Comparison of ENCODE assay signal across 33 cellular contexts in genomic region chr1:204599596-204599995, GRCh38.
"Had no signal": no experiment of that assay in that cellular context is flagged by ENCODE, and none has a peak within 500 bp of the region (broad histone marks: within the 10 kb centered on the region; RNA-seq: fewer than 3 reads in every experiment).

No MANE protein-coding gene starts in this region.

- H3K27ac Mint-ChIP-seq: activated CD4-positive, alpha-beta memory T cell treated with anti-CD3 and anti-CD28 coated beads, Interleukin-2, amount 10 ng/mL, durations not matched to agents 7 days and 5 days; activated CD4-positive, alpha-beta T cell treated with anti-CD3 and anti-CD28 coated beads, Interleukin-2, amount 10 ng/mL, durations not matched to agents 7 days and 5 days; activated naive CD4-positive, alpha-beta T cell treated with anti-CD3 and anti-CD28 coated beads, Interleukin-2, amount 50 U/mL, for 24 hours; activated naive CD8-positive, alpha-beta T cell treated with anti-CD3 and anti-CD28 coated beads, Interleukin-2, amount 10 ng/mL, durations not matched to agents 7 days and 5 days; activated T-cell treated with anti-CD3 and anti-CD28 coated beads, Interleukin-2, amount 50 U/mL, for 24 hours; activated T-cell treated with anti-CD3 and anti-CD28 coated beads, Interleukin-2, amount 50 U/mL, for 72 hours; dendritic cell treated with granulocyte-macrophage colony-stimulating factor and Interleukin-4, amounts not matched to agents 40 ng/mL and 50 ng/mL, for 4 days; endodermal cell; T-helper 17 cell; T-helper 2 cell treated with Interferon-gamma antibody and Interleukin-4, amounts not matched to agents 5 μg/mL and 100 μg/mL, for 36 hours had no signal

- ATAC-seq: activated T-cell treated with anti-CD3 and anti-CD28 coated beads, Interleukin-2, amount 50 U/mL, for 72 hours; activated T-helper 17 cell treated with anti-CD3 and anti-CD28 coated beads, Interleukin-2, amount 50 U/mL, for 72 hours; gastroesophageal sphincter; heart right ventricle; T-helper 17 cell had no signal

- H3K9me3 Mint-ChIP-seq: activated CD4-positive, alpha-beta memory T cell treated with anti-CD3 and anti-CD28 coated beads, Interleukin-2, amount 10 ng/mL, durations not matched to agents 7 days and 5 days; activated CD4-positive, alpha-beta T cell treated with anti-CD3 and anti-CD28 coated beads, Interleukin-2, amount 10 ng/mL, durations not matched to agents 7 days and 5 days; activated naive CD4-positive, alpha-beta T cell treated with anti-CD3 and anti-CD28 coated beads, Interleukin-2, amount 50 U/mL, for 24 hours; activated naive CD8-positive, alpha-beta T cell treated with anti-CD3 and anti-CD28 coated beads, Interleukin-2, amount 10 ng/mL, durations not matched to agents 7 days and 5 days; activated T-cell treated with anti-CD3 and anti-CD28 coated beads, Interleukin-2, amount 50 U/mL, for 24 hours; activated T-cell treated with anti-CD3 and anti-CD28 coated beads, Interleukin-2, amount 50 U/mL, for 72 hours; activated T-helper 17 cell treated with anti-CD3 and anti-CD28 coated beads, Interleukin-2, amount 50 U/mL, for 72 hours; central memory CD8-positive, alpha-beta T cell; dendritic cell treated with granulocyte-macrophage colony-stimulating factor and Interleukin-4, amounts not matched to agents 40 ng/mL and 50 ng/mL, for 4 days; endodermal cell; T-helper 2 cell treated with Interferon-gamma antibody and Interleukin-4, amounts not matched to agents 5 μg/mL and 100 μg/mL, for 36 hours had no signal

- H3K9me3 ChIP-seq: esophagus muscularis mucosa, gastroesophageal sphincter, heart right ventricle had no signal

- H3K27me3 Mint-ChIP-seq: activated CD4-positive, alpha-beta memory T cell treated with anti-CD3 and anti-CD28 coated beads, Interleukin-2, amount 10 ng/mL, durations not matched to agents 7 days and 5 days; activated CD4-positive, alpha-beta T cell treated with anti-CD3 and anti-CD28 coated beads, Interleukin-2, amount 10 ng/mL, durations not matched to agents 7 days and 5 days; activated naive CD4-positive, alpha-beta T cell treated with anti-CD3 and anti-CD28 coated beads, Interleukin-2, amount 50 U/mL, for 24 hours; activated naive CD8-positive, alpha-beta T cell treated with anti-CD3 and anti-CD28 coated beads, Interleukin-2, amount 10 ng/mL, durations not matched to agents 7 days and 5 days; activated T-cell treated with anti-CD3 and anti-CD28 coated beads, Interleukin-2, amount 50 U/mL, for 24 hours; activated T-helper 17 cell treated with anti-CD3 and anti-CD28 coated beads, Interleukin-2, amount 50 U/mL, for 72 hours; central memory CD8-positive, alpha-beta T cell; dendritic cell treated with granulocyte-macrophage colony-stimulating factor and Interleukin-4, amounts not matched to agents 40 ng/mL and 50 ng/mL, for 4 days had no signal

- FAIRE-seq: astrocyte, bronchial epithelial cell had no signal

- H3K4me1 Mint-ChIP-seq: activated CD4-positive, alpha-beta memory T cell treated with anti-CD3 and anti-CD28 coated beads, Interleukin-2, amount 10 ng/mL, durations not matched to agents 7 days and 5 days; activated CD4-positive, alpha-beta T cell treated with anti-CD3 and anti-CD28 coated beads, Interleukin-2, amount 10 ng/mL, durations not matched to agents 7 days and 5 days; activated naive CD4-positive, alpha-beta T cell treated with anti-CD3 and anti-CD28 coated beads, Interleukin-2, amount 50 U/mL, for 24 hours; activated naive CD8-positive, alpha-beta T cell treated with anti-CD3 and anti-CD28 coated beads, Interleukin-2, amount 10 ng/mL, durations not matched to agents 7 days and 5 days; activated T-helper 17 cell treated with anti-CD3 and anti-CD28 coated beads, Interleukin-2, amount 50 U/mL, for 72 hours; central memory CD8-positive, alpha-beta T cell; endodermal cell had no signal

- DNase-seq: activated CD4-positive, alpha-beta memory T cell treated with anti-CD3 and anti-CD28 coated beads, Interleukin-2, amount 10 ng/mL, durations not matched to agents 7 days and 5 days; activated CD4-positive, alpha-beta T cell treated with anti-CD3 and anti-CD28 coated beads for 1 hour; activated CD4-positive, alpha-beta T cell treated with anti-CD3 and anti-CD28 coated beads for 4 hours; activated CD4-positive, alpha-beta T cell treated with anti-CD3 and anti-CD28 coated beads, Interleukin-2, amount 10 ng/mL, durations not matched to agents 7 days and 5 days; activated CD4-positive, alpha-beta T cell treated with anti-CD3 and anti-CD28 coated beads, Interleukin-2, amount 50 U/mL, for 4 hours; activated CD8-positive, alpha-beta memory T cell treated with anti-CD3 and anti-CD28 coated beads, Interleukin-2, amount 50 U/mL, for 48 hours; activated effector memory CD4-positive, alpha-beta T cell treated with Interleukin-2 at 50 U/mL for 16 hours; activated gamma-delta T cell treated with Interleukin-2 at 50 U/mL for 16 hours; activated naive CD4-positive, alpha-beta T cell treated with Interleukin-2 at 50 U/mL for 16 hours; activated naive CD8-positive, alpha-beta T cell treated with anti-CD3 and anti-CD28 coated beads, Interleukin-2, amount 10 ng/mL, durations not matched to agents 7 days and 5 days; activated T-cell treated with anti-CD3 and anti-CD28 coated beads for 4 hours; activated T-cell treated with anti-CD3 and anti-CD28 coated beads, Interleukin-2, amount 50 U/mL, for 24 hours; activated T-cell treated with anti-CD3 and anti-CD28 coated beads, Interleukin-2, amount 50 U/mL, for 72 hours; brain microvascular endothelial cell; dorsolateral prefrontal cortex; effector memory CD4-positive, alpha-beta T cell; endodermal cell; erythroblast; foreskin melanocyte; heart right ventricle; T-helper 1 cell; T-helper 17 cell; T1000 had no signal

- H3K36me3 ChIP-seq: brain microvascular endothelial cell, esophagus muscularis mucosa, gastroesophageal sphincter, heart right ventricle had no signal

- H3K27me3 ChIP-seq: brain microvascular endothelial cell, dorsolateral prefrontal cortex, esophagus muscularis mucosa, gastroesophageal sphincter had no signal

- H3K4me3 Mint-ChIP-seq: activated CD4-positive, alpha-beta memory T cell treated with anti-CD3 and anti-CD28 coated beads, Interleukin-2, amount 10 ng/mL, durations not matched to agents 7 days and 5 days; activated CD4-positive, alpha-beta T cell treated with anti-CD3 and anti-CD28 coated beads, Interleukin-2, amount 10 ng/mL, durations not matched to agents 7 days and 5 days; activated naive CD4-positive, alpha-beta T cell treated with anti-CD3 and anti-CD28 coated beads, Interleukin-2, amount 50 U/mL, for 24 hours; activated naive CD8-positive, alpha-beta T cell treated with anti-CD3 and anti-CD28 coated beads, Interleukin-2, amount 10 ng/mL, durations not matched to agents 7 days and 5 days; activated T-cell treated with anti-CD3 and anti-CD28 coated beads, Interleukin-2, amount 50 U/mL, for 24 hours; activated T-cell treated with anti-CD3 and anti-CD28 coated beads, Interleukin-2, amount 50 U/mL, for 72 hours; activated T-helper 17 cell treated with anti-CD3 and anti-CD28 coated beads, Interleukin-2, amount 50 U/mL, for 72 hours; central memory CD8-positive, alpha-beta T cell; dendritic cell treated with granulocyte-macrophage colony-stimulating factor and Interleukin-4, amounts not matched to agents 40 ng/mL and 50 ng/mL, for 4 days; endodermal cell; T-helper 17 cell; T-helper 2 cell treated with Interferon-gamma antibody and Interleukin-4, amounts not matched to agents 5 μg/mL and 100 μg/mL, for 36 hours had no signal

- H3K27ac ChIP-seq: brain microvascular endothelial cell, coronary artery, dorsolateral prefrontal cortex, esophagus muscularis mucosa, gastroesophageal sphincter, heart right ventricle had no signal

- H3K4me1 ChIP-seq: esophagus muscularis mucosa, gastroesophageal sphincter, heart right ventricle had no signal

- H3K4me3 ChIP-seq: coronary artery, dorsolateral prefrontal cortex, esophagus muscularis mucosa, gastroesophageal sphincter, heart right ventricle had no signal
